11 cellular contexts compared by ENCODE assay signal in the genomic region with DNA sequence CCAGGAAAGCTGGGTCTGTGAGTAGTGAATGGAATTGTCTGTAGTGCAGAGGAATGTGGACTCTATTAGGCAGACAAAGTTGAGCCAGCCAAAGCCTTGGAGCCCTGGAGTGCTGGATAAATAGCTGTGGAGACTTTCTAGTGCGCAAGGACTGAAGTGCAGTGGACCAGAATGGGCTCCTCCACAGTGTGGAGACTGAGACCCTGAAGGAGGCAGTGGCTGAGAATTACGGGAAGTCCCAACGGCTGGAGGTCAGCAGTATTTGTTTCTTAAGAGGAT. TPM values are rescaled to one million over a fixed set of nuclear protein-coding genes. Genes with fewer than 3 reads are reported as not detected.
DNase-seq lines count a peak whose midpoint lies in the region; ATAC-seq and TF ChIP-seq lines count a peak whose summit lies in the region.
"Had no signal": no experiment of that assay in that cellular context is flagged by ENCODE, and none has a peak within 500 bp of the region (broad histone marks: within the 10 kb centered on the region; RNA-seq: fewer than 3 reads in every experiment).

No MANE protein-coding gene starts in this region.

- POLR2A ChIA-PET in activated CD8-positive, alpha-beta T cell treated with anti-CD3 and anti-CD28 coated beads for 36 hours (lab: Charles Lee): no interaction called here

- peak overlapping the region; percentile 27 for H3K27ac Mint-ChIP-seq in activated CD8-positive, alpha-beta T cell treated with anti-CD3 and anti-CD28 coated beads for 36 hours

- peaks cover 13% of the 10 kb centered on the region for H3K9me3 Mint-ChIP-seq in activated CD8-positive, alpha-beta T cell treated with anti-CD3 and anti-CD28 coated beads for 36 hours

- peak overlapping the region; percentile 68 for H3K4me3 Mint-ChIP-seq in activated CD8-positive, alpha-beta T cell treated with anti-CD3 and anti-CD28 coated beads for 36 hours

- intact Hi-C loops in activated CD8-positive, alpha-beta T cell treated with anti-CD3 and anti-CD28 coated beads for 36 hours (cut with micrococcal nuclease): no loop called here
- intact Hi-C loops in left cardiac atrium (cut with DNase I): no loop called here
- intact Hi-C loops in sciatic nerve (cut with DNase I): no loop called here

- CTCF ChIA-PET in activated CD8-positive, alpha-beta T cell treated with anti-CD3 and anti-CD28 coated beads for 36 hours (lab: Charles Lee): interaction anchor here (1.0 kb wide), 2 partner anchors 26 to 317 kb away, joined by 4 to 6 read pairs; no protein-coding TSS in a partner anchor

- ATAC-seq in activated CD8-positive, alpha-beta T cell treated with anti-CD3 and anti-CD28 coated beads for 36 hours: no peak
- ATAC-seq in left cardiac atrium: peak; percentile 9 to 27
- peak; percentile 26 for ATAC-seq in sciatic nerve
- no peak for ATAC-seq in HG03457 (IDR thresholded peaks at IDR 0.05; ENCODE audit: unreplicated experiment)
- no peak for ATAC-seq in esophagus mucosa

- DNase-seq in AG20443 (ENCODE audit: low spot score) (peak; percentile 29), left cardiac atrium (no peak), sciatic nerve (ENCODE audit: low spot score) (no peak), DMS114 treated with DMSO at 0.1 percent for 48 hours (lab: John Stamatoyannopoulos, UW; ENCODE audit: unreplicated experiment) (no peak), COLO668 (lab: John Stamatoyannopoulos, UW; ENCODE audit: unreplicated experiment) (no peak)
- DNase-seq in activated CD8-positive, alpha-beta T cell treated with anti-CD3 and anti-CD28 coated beads for 36 hours: no peak
- DNase-seq: DMS 273 treated with DMSO at 0.1 percent for 48 hours, NCI-H1048 had no signal

- no peak for TF ChIP-seq CTCF in activated CD8-positive, alpha-beta T cell treated with anti-CD3 and anti-CD28 coated beads for 36 hours (IDR thresholded peaks at IDR 0.05)

- peaks cover 17% of the 10 kb centered on the region for H3K4me1 Mint-ChIP-seq in activated CD8-positive, alpha-beta T cell treated with anti-CD3 and anti-CD28 coated beads for 36 hours (ENCODE audit: low read depth)

- peaks cover 24% of the 10 kb centered on the region for H3K36me3 Mint-ChIP-seq in activated CD8-positive, alpha-beta T cell treated with anti-CD3 and anti-CD28 coated beads for 36 hours (ENCODE audit: low read depth)

- H3K27me3 Mint-ChIP-seq in activated CD8-positive, alpha-beta T cell treated with anti-CD3 and anti-CD28 coated beads for 36 hours: peaks cover 26% of the 10 kb centered on the region

RNA-seq across cellular contexts. Expression of gene ZNF662, which starts 0.9 kb away (rescaled TPM):
- 1 to 10 TPM; 2.1 to 3.2 TPM for total RNA-seq in activated CD8-positive, alpha-beta T cell treated with anti-CD3 and anti-CD28 coated beads for 36 hours
- 1 to 10 TPM; 5.2 to 6.3 TPM for total RNA-seq in left cardiac atrium
- total RNA-seq in sciatic nerve: 19.0 TPM
- total RNA-seq in esophagus mucosa: 3.8 TPM

RNA-seq across cellular contexts. Expression of gene CYP8B1, which starts 31.2 kb away (rescaled TPM):
- not detected for total RNA-seq in activated CD8-positive, alpha-beta T cell treated with anti-CD3 and anti-CD28 coated beads for 36 hours
- total RNA-seq in left cardiac atrium (not detected), sciatic nerve (not detected), esophagus mucosa (not detected)
- total RNA-seq: lower leg skin had no signal

Comparison
In these comparisons a context has a peak if more than half of its experiments do, and no peak if none do; other contexts are left out.
1. ATAC-seq: peak in left cardiac atrium (2 of 2) and sciatic nerve (single experiment); none in activated CD8-positive, alpha-beta T cell treated with anti-CD3 and anti-CD28 coated beads for 36 hours (single experiment), HG03457 (single experiment) and esophagus mucosa (single experiment).